Comparison of ENCODE assay signal across 13 cellular contexts in the genomic region with DNA sequence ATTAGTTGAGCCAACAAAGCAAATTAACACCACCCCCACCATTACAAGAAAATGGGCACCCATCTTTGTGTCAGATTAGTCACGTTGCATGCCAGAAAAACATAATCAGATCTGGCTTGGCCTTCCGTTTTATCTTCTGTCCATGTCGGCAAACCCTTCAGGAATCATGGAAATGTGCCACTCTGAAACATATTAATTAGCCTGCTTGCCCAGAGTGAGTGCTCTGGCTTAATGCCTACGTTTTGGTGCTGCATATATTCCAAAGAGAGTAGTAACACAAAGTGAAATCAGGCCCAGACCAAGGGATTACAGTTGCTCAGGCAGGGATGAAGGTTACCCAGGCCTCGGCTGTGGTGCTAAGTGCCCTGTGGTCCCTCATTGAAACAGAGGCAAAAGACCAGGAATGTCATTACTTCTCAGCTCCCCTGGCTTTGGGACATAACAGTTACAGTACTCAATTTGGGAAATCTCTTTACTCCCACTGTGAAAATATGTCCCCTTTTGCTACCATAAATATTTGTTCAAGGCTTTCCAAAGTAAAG.
"Had no signal": no experiment of that assay in that cellular context is flagged by ENCODE, and none has a peak within 500 bp of the region (broad histone marks: within the 10 kb centered on the region; RNA-seq: fewer than 3 reads in every experiment).

No MANE protein-coding gene starts in this region.

- H3K36me3 Mint-ChIP-seq: naive B cell had no signal

- H3K9me3 ChIP-seq: lower lobe of right lung, right atrium auricular region, thyroid gland had no signal

- H3K27ac ChIP-seq: lower lobe of right lung, right atrium auricular region, thyroid gland had no signal

- H3K4me3 Mint-ChIP-seq: activated CD8-positive, alpha-beta T cell treated with anti-CD3 and anti-CD28 coated beads, Interleukin-2, amount 10 ng/mL, durations not matched to agents 7 days and 5 days; activated naive CD8-positive, alpha-beta T cell treated with anti-CD3 and anti-CD28 coated beads, Interleukin-2, amount 50 U/mL, for 24 hours; naive B cell had no signal

- H3K4me3 ChIP-seq: lower lobe of right lung, right atrium auricular region, smooth muscle cell, thyroid gland had no signal

- H3K36me3 ChIP-seq: lower lobe of right lung, right atrium auricular region, thyroid gland had no signal

- H3K4me1 ChIP-seq: lower lobe of right lung, right atrium auricular region had no signal

- H3K9me3 Mint-ChIP-seq: activated naive CD8-positive, alpha-beta T cell treated with anti-CD3 and anti-CD28 coated beads, Interleukin-2, amount 50 U/mL, for 24 hours had no signal

- ATAC-seq: activated CD8-positive, alpha-beta T cell treated with anti-CD3 and anti-CD28 coated beads, Interleukin-2, amount 10 ng/mL, durations not matched to agents 7 days and 5 days; activated naive CD8-positive, alpha-beta T cell treated with anti-CD3 and anti-CD28 coated beads, Interleukin-2, amount 50 U/mL, for 24 hours; lower lobe of right lung had no signal

- H3K4me1 Mint-ChIP-seq: activated naive CD8-positive, alpha-beta T cell treated with anti-CD3 and anti-CD28 coated beads, Interleukin-2, amount 50 U/mL, for 24 hours; naive B cell had no signal

- DNase-seq: activated CD4-positive, alpha-beta T cell treated with anti-CD3 and anti-CD28 coated beads for 48 hours; activated CD8-positive, alpha-beta memory T cell treated with anti-CD3 and anti-CD28 coated beads, Interleukin-2, amount 50 U/mL, for 48 hours; activated CD8-positive, alpha-beta T cell treated with anti-CD3 and anti-CD28 coated beads, Interleukin-2, amount 10 ng/mL, durations not matched to agents 7 days and 5 days; activated naive CD4-positive, alpha-beta T cell; activated naive CD8-positive, alpha-beta T cell treated with anti-CD3 and anti-CD28 coated beads, Interleukin-2, amount 50 U/mL, for 24 hours; dermis blood vessel endothelial cell; hippocampal formation; lower lobe of right lung; naive B cell; posterior cingulate gyrus; thyroid gland had no signal

- H3K4me2 ChIP-seq: smooth muscle cell had no signal

- H3K27ac Mint-ChIP-seq: activated CD8-positive, alpha-beta T cell treated with anti-CD3 and anti-CD28 coated beads, Interleukin-2, amount 10 ng/mL, durations not matched to agents 7 days and 5 days; activated naive CD8-positive, alpha-beta T cell treated with anti-CD3 and anti-CD28 coated beads, Interleukin-2, amount 50 U/mL, for 24 hours; naive B cell had no signal

- H3K27me3 ChIP-seq: right atrium auricular region, thyroid gland had no signal
